ENCODE assay signal across 16 cellular contexts in genomic region chr3:148642214-148642613, GRCh38. TPM values are rescaled to one million over a fixed set of nuclear protein-coding genes. Genes with fewer than 3 reads are reported as not detected.
"Had no signal": no experiment of that assay in that cellular context is flagged by ENCODE, and none has a peak within 500 bp of the region (broad histone marks: within the 10 kb centered on the region; RNA-seq: fewer than 3 reads in every experiment).

No MANE protein-coding gene starts in this region.

- H3K4me3 ChIP-seq: right atrium auricular region, upper lobe of left lung had no signal

- DNase-seq: activated CD4-positive, alpha-beta T cell treated with anti-CD3 and anti-CD28 coated beads, Interleukin-2, amount 50 U/mL, for 1 hour; activated CD8-positive, alpha-beta memory T cell treated with anti-CD3 and anti-CD28 coated beads for 24 hours; activated naive CD8-positive, alpha-beta T cell treated with anti-CD3 and anti-CD28 coated beads for 36 hours; cerebellar nuclear complex; dermis blood vessel endothelial cell; effector memory CD8-positive, alpha-beta T cell; foreskin keratinocyte; glutamatergic neuron; kidney glomerular epithelial cell; mesendoderm; occipital lobe; T-helper 9 cell; upper lobe of left lung had no signal

- H3K4me1 ChIP-seq: foreskin keratinocyte, upper lobe of left lung had no signal

- H3K27me3 ChIP-seq: foreskin keratinocyte, right atrium auricular region, upper lobe of left lung had no signal

- H3K27ac ChIP-seq: foreskin keratinocyte, upper lobe of left lung had no signal

- H3K9me3 ChIP-seq: right atrium auricular region, upper lobe of left lung had no signal

- ATAC-seq: activated CD4-positive, CD25-positive, alpha-beta regulatory T cell treated with anti-CD3 and anti-CD28 coated beads, Interleukin-2, amount 50 U/mL, for 24 hours; effector memory CD8-positive, alpha-beta T cell; foreskin keratinocyte had no signal

- H3K36me3 ChIP-seq: right atrium auricular region, upper lobe of left lung had no signal

RNA-seq across cellular contexts. Expression of gene AGTR1, which starts 55.5 kb away (rescaled TPM):
- total RNA-seq: activated naive CD8-positive, alpha-beta T cell treated with anti-CD3 and anti-CD28 coated beads for 36 hours; activated T-helper 1 cell treated with anti-CD3 and anti-CD28 coated beads, Interleukin-12 subunit alpha, Interleukin-12 subunit beta, Interleukin-2, Interleukin-4 antibody, amounts not matched to agents 30 ng/mL and 10 ng/mL and 1 ng/mL, durations not matched to agents 14 hours and 24 hours and 36 hours; foreskin keratinocyte had no signal
